Comparison of ENCODE assay signal across 18 cellular contexts in genomic region chr4:185991750-185992149, GRCh38.
DNase-seq lines count a peak whose midpoint lies in the region; ATAC-seq, FAIRE-seq and TF ChIP-seq lines count a peak whose summit lies in the region.
"Had no signal": no experiment of that assay in that cellular context is flagged by ENCODE, and none has a peak within 500 bp of the region (broad histone marks: within the 10 kb centered on the region; RNA-seq: fewer than 3 reads in every experiment).

No MANE protein-coding gene starts in this region.

- peaks cover 19% of the 10 kb centered on the region for H3K27me3 Mint-ChIP-seq in activated T-cell treated with anti-CD3 and anti-CD28 coated beads, Interleukin-2, amount 50 U/mL, for 24 hours

- TF ChIP-seq CTCF in retinal pigment epithelial cell (conservative IDR thresholded peaks at IDR 0.05; ENCODE audit: low read depth, low read length), result no peak

- DNase-seq in GM18507 (ENCODE audit: extremely low spot score, insufficient read length, low read depth), result no peak
- peak; percentile 24 for DNase-seq in fibroblast of peridontal ligament (ENCODE audit: extremely low read depth)
- DNase-seq in retinal pigment epithelial cell (ENCODE audit: low read depth), result peak; percentile 86
- no peak for DNase-seq in AG08396 (ENCODE audit: low spot score)
- no peak for DNase-seq in activated T-cell treated with anti-CD3 and anti-CD28 coated beads, Interleukin-2, amount 50 U/mL, for 24 hours
- DNase-seq: C1 segment of cervical spinal cord; GF-D8; H9; NCI-H1436; NCI-H2029; NCI-H2171; NCI-H446 treated with DMSO at 0.1 percent for 48 hours; NK-92 treated with Interleukin-12 subunit alpha and Interleukin-12 subunit beta, amount 100 ng/mL, for 24 hours; SHP77 treated with DMSO at 0.1 percent for 48 hours had no signal

- H3K27ac Mint-ChIP-seq in activated T-cell treated with anti-CD3 and anti-CD28 coated beads, Interleukin-2, amount 50 U/mL, for 24 hours, result no peak overlapping the region

- ATAC-seq in GM21576 (IDR thresholded peaks at IDR 0.05; ENCODE audit: unreplicated experiment) (peak; percentile 59), GM21526 (IDR thresholded peaks at IDR 0.05; ENCODE audit: low FRiP score, unreplicated experiment) (no peak)
- ATAC-seq: A549 had no signal

- no peaks in the 10 kb centered on the region for H3K36me3 Mint-ChIP-seq in activated T-cell treated with anti-CD3 and anti-CD28 coated beads, Interleukin-2, amount 50 U/mL, for 24 hours (ENCODE audit: low read depth)

- H3K9me3 Mint-ChIP-seq in activated T-cell treated with anti-CD3 and anti-CD28 coated beads, Interleukin-2, amount 50 U/mL, for 24 hours, result peaks cover 6% of the 10 kb centered on the region

- H3K4me3 Mint-ChIP-seq in activated T-cell treated with anti-CD3 and anti-CD28 coated beads, Interleukin-2, amount 50 U/mL, for 24 hours, result no peak overlapping the region
- H3K4me3 Mint-ChIP-seq: H9 had no signal

- H3K4me1 Mint-ChIP-seq in activated T-cell treated with anti-CD3 and anti-CD28 coated beads, Interleukin-2, amount 50 U/mL, for 24 hours (ENCODE audit: low read depth), result no peaks in the 10 kb centered on the region

- H3K4me3 ChIP-seq in retinal pigment epithelial cell (ENCODE audit: low read length), result no peak overlapping the region
- H3K4me3 ChIP-seq: A549 had no signal

- peak; percentile 9 for FAIRE-seq in GM18507 (lab: Jason Lieb, UNC)
- FAIRE-seq: A549, HTR-8/SVneo had no signal

Comparison
In these comparisons a context has a peak if more than half of its experiments do, and no peak if none do; other contexts are left out.
1. DNase-seq: peak in fibroblast of peridontal ligament (single experiment) and retinal pigment epithelial cell (single experiment); none in GM18507 (single experiment), AG08396 (single experiment) and activated T-cell treated with anti-CD3 and anti-CD28 coated beads, Interleukin-2, amount 50 U/mL, for 24 hours (single experiment).